Comparison of ENCODE assay signal across 1 cellular context in genomic region chr20:39116020-39116419, GRCh38.
TF ChIP-seq lines count a peak whose summit lies in the region.

No MANE protein-coding gene starts in this region.

TF ChIP-seq in WTC11, 78 proteins besides CTCF, POLR2A, EP300 and RAD21 (continued from another document):
- TF ChIP-seq AR (CRISPR knock-in tag; IDR thresholded peaks at IDR 0.05) = no peak
- no peak for TF ChIP-seq SMAD3 (CRISPR knock-in tag; IDR thresholded peaks at IDR 0.05; ENCODE audit: borderline replicate concordance)
- TF ChIP-seq ZNF416 (CRISPR knock-in tag; IDR thresholded peaks at IDR 0.05) = no peak
